Comparison of ENCODE assay signal across 8 cellular contexts in the genomic region with DNA sequence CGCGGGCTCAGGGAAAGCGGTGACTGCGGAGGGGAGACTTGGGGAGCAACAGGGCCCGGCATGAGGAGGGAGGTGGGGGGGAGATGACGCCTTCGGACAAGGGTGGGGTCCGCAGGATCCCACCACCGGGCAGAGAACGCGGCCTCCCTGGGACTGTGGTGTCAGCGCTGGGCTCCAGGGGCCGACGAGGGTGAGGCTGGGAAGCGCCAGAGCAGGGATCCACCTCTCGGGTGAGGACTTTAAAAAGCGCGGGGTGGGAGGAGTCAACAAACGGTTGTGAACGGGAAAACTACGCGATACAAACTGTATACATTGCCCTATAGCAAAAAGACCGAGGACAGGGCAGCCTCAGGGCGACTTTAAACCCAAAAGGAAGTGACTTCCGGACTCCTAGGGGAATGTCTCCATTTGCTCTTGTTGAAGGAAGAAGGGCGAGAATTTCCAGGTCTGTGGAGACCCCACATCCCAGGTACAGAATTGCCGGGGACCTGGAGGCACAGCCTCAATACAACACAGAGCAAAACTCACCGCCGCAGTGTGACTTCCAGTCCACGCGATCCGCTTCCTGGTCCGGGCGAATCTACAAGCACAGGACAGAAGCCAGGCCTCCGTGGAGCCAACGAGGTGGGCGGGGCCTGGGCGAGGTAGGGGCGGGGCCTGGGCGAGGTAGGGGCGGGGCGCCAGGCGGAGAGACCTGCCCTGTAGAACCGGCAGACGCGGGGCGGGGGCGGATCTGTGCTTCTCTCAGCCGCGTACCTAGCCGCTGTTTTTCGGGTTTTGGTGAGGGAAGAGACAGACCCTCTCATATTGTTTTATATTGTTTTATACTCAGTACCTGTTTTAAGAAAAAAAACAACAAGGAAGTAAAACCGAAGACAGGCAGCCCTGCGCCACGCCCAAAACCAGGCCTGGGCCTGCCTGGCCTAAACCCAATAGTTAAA. TPM values are rescaled to one million over a fixed set of nuclear protein-coding genes. Genes with fewer than 3 reads are reported as not detected.
DNase-seq lines count a peak whose midpoint lies in the region; ATAC-seq and TF ChIP-seq lines count a peak whose summit lies in the region.

Gene ZNF888 (minus strand): TSS at position 588 of the 941 bp plus-strand sequence. CDS start 5,555 bp downstream, outside the sequence.

- peak within 1 kb of the TSS; percentile 75 to 89 (median 76) for H3K9ac ChIP-seq in skeletal muscle tissue (ENCODE audit: low read depth in 1 of 3, low read length in 3 of 3)

- H3K4me1 ChIP-seq in skeletal muscle tissue (ENCODE audit: control insufficient read depth in 3 of 3, insufficient read depth in 3 of 3, low read length in 3 of 3): peaks cover 8 to 13% (median 11%) of the 10 kb centered on the region in 3 donors

- TF ChIP-seq CTCF in GM12865 (IDR thresholded peaks at IDR 0.05; ENCODE audit: insufficient read depth, low read depth, low read length, missing control alignments): no peak
- TF ChIP-seq CTCF in VCaP (conservative IDR thresholded peaks at IDR 0.05): no peak

- peak; percentile 93 for DNase-seq in GM12865 (ENCODE audit: low read depth)
- peak; percentile 87 for DNase-seq in NCI-H146 (lab: John Stamatoyannopoulos, UW)
- DNase-seq in T47D (ENCODE audit: low read depth in 1 of 2, low spot score in 1 of 2): peak; percentile 45 to 90
- no peak for DNase-seq in NCI-H1694 (lab: John Stamatoyannopoulos, UW)

- in situ Hi-C loops in T47D (cut with HindIII; ENCODE audit: low pct_unique_long_range_greater_than_20kb, low sequenced_read_pairs): no loop called here

- no peaks in the 10 kb centered on the region for H3K36me3 ChIP-seq in skeletal muscle tissue (ENCODE audit: control insufficient read depth in 3 of 3, insufficient read depth in 3 of 3, low read length in 3 of 3)

- peak; percentile 93 for ATAC-seq in HG02763 (IDR thresholded peaks at IDR 0.05; ENCODE audit: unreplicated experiment)

- H3K4me3 ChIP-seq in GM12865 (ENCODE audit: low read depth, low read length) (peak within 1 kb of the TSS; percentile 76), iPS-18c (ENCODE audit: insufficient read depth, low read depth, low read length) (peak within 1 kb of the TSS; percentile 83), skeletal muscle tissue (ENCODE audit: low read length in 3 of 3) (peak within 1 kb of the TSS; percentile 62 to 97 (median 77))

- H3K27ac ChIP-seq in VCaP (peak within 1 kb of the TSS; percentile 92), skeletal muscle tissue (ENCODE audit: low read depth, low read length) (peak within 1 kb of the TSS; percentile 44)

- H3K9me3 ChIP-seq in iPS-18c (ENCODE audit: control insufficient read depth, insufficient read depth, low read length) (no peaks in the 10 kb centered on the region), skeletal muscle tissue (ENCODE audit: control insufficient read depth in 3 of 3, low read length in 3 of 3) (no peaks in the 10 kb centered on the region)

- H3K27me3 ChIP-seq in skeletal muscle tissue (ENCODE audit: control insufficient read depth in 3 of 3, insufficient read depth in 3 of 3, low read length in 3 of 3): no peaks in the 10 kb centered on the region

RNA-seq across cellular contexts. Expression of gene ZNF888, which starts in this region (rescaled TPM):
- total RNA-seq in skeletal muscle tissue: 2.1 TPM
